8 cellular contexts compared by ENCODE assay signal in the genomic region with DNA sequence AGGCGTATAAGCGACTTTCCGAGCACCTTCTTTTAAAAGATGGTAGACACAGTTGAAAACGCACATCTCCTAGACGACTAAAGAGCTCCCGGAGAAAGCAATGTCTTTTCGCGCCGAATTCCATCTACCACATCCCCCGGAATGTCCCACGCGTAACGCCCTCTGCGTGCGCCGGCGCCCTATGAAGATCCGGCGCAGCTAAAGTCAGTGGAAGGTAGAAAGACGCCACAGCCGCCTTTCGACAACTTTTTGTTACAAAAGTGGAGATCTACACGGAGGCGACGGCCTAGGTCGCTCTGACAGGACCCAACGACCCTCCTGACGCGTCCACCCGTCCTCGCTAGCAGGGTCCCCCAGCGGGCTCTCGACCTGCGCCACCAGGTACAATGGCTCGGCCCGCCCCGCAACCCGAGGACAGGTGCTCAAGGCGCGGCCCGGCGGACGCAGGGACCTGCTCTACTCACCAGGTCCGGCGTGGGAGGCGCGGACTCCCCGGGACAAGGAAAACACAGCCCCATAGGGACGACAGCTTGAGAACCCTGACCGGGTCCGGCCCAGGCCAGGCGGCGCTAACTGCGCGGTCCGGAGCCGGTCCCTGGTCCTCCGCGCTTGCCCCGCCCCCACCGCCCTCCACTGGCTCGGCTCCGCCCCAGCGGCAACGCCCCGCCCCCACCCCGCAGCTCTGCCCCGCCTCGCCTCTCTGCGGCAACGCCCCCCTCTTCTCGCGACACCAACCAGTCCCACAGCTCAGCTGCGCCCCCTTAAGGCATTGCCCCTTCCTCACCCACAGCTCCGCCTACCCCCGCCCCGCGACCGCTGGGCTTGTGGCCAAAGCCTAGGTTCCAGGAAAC. TPM values are rescaled to one million over a fixed set of nuclear protein-coding genes. Genes with fewer than 3 reads are reported as not detected.
DNase-seq lines count a peak whose midpoint lies in the region; ATAC-seq and TF ChIP-seq lines count a peak whose summit lies in the region.

A gene with protein sequence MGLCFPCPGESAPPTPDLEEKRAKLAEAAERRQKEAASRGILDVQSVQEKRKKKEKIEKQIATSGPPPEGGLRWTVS (minus strand): TSS at position 571 of the 851 bp plus-strand sequence. CDS start 53 bp downstream, at position 518.

- no peaks in the 10 kb centered on the region for H3K27me3 ChIP-seq in KMS-11 (ENCODE audit: insufficient read depth, low read depth)

- DNase-seq in Daoy (ENCODE audit: low read depth) (peak; percentile 95), RPMI8226 (peak; percentile 94), fibroblast of pulmonary artery (ENCODE audit: low read depth) (peak; percentile 95)
- peak; percentile 89 for DNase-seq in activated T-helper 9 cell treated with anti-CD3 and anti-CD28 coated beads, Interleukin-2, amount 50 U/mL, for 16 hours (ENCODE audit: low read depth)
- peak; percentile 91 for DNase-seq in natural killer cell treated with Interleukin-12 subunit alpha and Interleukin-12 subunit beta and Interleukin-15 and Interleukin-18, amount 100 ng/mL, for 72 hours (ENCODE audit: low spot score)
- peak; percentile 93 for DNase-seq in stimulated activated naive CD4-positive, alpha-beta T cell treated with Interleukin-2 at 50 U/mL for 16 hours (lab: John Stamatoyannopoulos, UW)

- peaks cover 29% of the 10 kb centered on the region for H3K4me1 ChIP-seq in KMS-11 (ENCODE audit: low read depth, poor library complexity, severe bottlenecking)

- peaks cover 9 to 10% of the 10 kb centered on the region in 2 donors for H3K4me1 Mint-ChIP-seq in natural killer cell treated with Interleukin-12 subunit alpha and Interleukin-12 subunit beta and Interleukin-15 and Interleukin-18, amount 100 ng/mL, for 72 hours (ENCODE audit: low read depth in 2 of 2)

- peak within 1 kb of the TSS; percentile 91 for H3K4me2 ChIP-seq in KMS-11

- H3K9ac ChIP-seq in KMS-11 = peak within 1 kb of the TSS; percentile 71

- no peaks in the 10 kb centered on the region for H3K9me3 Mint-ChIP-seq in natural killer cell treated with Interleukin-12 subunit alpha and Interleukin-12 subunit beta and Interleukin-15 and Interleukin-18, amount 100 ng/mL, for 72 hours

- peak within 1 kb of the TSS; percentile 87 for H3K4me3 Mint-ChIP-seq in natural killer cell treated with Interleukin-12 subunit alpha and Interleukin-12 subunit beta and Interleukin-15 and Interleukin-18, amount 100 ng/mL, for 72 hours

- no peaks in the 10 kb centered on the region for H4K20me1 ChIP-seq in KMS-11 (ENCODE audit: insufficient read depth)

- H3K79me2 ChIP-seq in KMS-11 (ENCODE audit: insufficient read depth, low read depth) = peaks cover 21% of the 10 kb centered on the region

- peak within 1 kb of the TSS; percentile 64 to 78 for H3K27ac Mint-ChIP-seq in natural killer cell treated with Interleukin-12 subunit alpha and Interleukin-12 subunit beta and Interleukin-15 and Interleukin-18, amount 100 ng/mL, for 72 hours

- H3K27me3 Mint-ChIP-seq in natural killer cell treated with Interleukin-12 subunit alpha and Interleukin-12 subunit beta and Interleukin-15 and Interleukin-18, amount 100 ng/mL, for 72 hours = no peaks in the 10 kb centered on the region

- peak; percentile 93 for ATAC-seq in GM21786 (IDR thresholded peaks at IDR 0.05; ENCODE audit: unreplicated experiment)
- ATAC-seq in natural killer cell treated with Interleukin-12 subunit alpha and Interleukin-12 subunit beta and Interleukin-15 and Interleukin-18, amount 100 ng/mL, for 72 hours = peak; percentile 97 to 98

- no peak within 1 kb of the TSS for H3K4me3 ChIP-seq in KMS-11 (IDR thresholded peaks at IDR 0.05; ENCODE audit: insufficient read depth, low read depth, low read length)
- peak within 1 kb of the TSS; percentile 87 for H3K4me3 ChIP-seq in fibroblast of pulmonary artery (replicated peaks; ENCODE audit: low read depth, low read length)

- H3K27ac ChIP-seq in KMS-11 = peak within 1 kb of the TSS; percentile 72

- no peaks in the 10 kb centered on the region; the same call in none of the 2 replicates for H3K36me3 ChIP-seq in KMS-11 (ENCODE audit: insufficient read depth)

- TF ChIP-seq CTCF in KMS-11 (conservative IDR thresholded peaks at IDR 0.05; ENCODE audit: low read depth, low read length) (peak; percentile 80; the same call in 1 of the 2 replicates), fibroblast of pulmonary artery (IDR thresholded peaks at IDR 0.05; ENCODE audit: low read length, missing control alignments) (peak; percentile 62)

- no peaks in the 10 kb centered on the region for H3K36me3 Mint-ChIP-seq in natural killer cell treated with Interleukin-12 subunit alpha and Interleukin-12 subunit beta and Interleukin-15 and Interleukin-18, amount 100 ng/mL, for 72 hours

- peak within 1 kb of the TSS; percentile 51 for H2AFZ ChIP-seq in KMS-11 (ENCODE audit: low read depth)

RNA-seq across cellular contexts. Expression of the gene that starts here (rescaled TPM):
- 18.1 and 21.6 TPM in 2 replicates for total RNA-seq in Daoy (2014; rRNA removed; shearing (Covaris generic))
- total RNA-seq in natural killer cell treated with Interleukin-12 subunit alpha and Interleukin-12 subunit beta and Interleukin-15 and Interleukin-18, amount 100 ng/mL, for 72 hours = 10 to 100 TPM; 25.6 to 28.3 TPM
